ENCODE assay signal across 8 cellular contexts in genomic region chr9:132944294-132945185, GRCh38. TPM values are rescaled to one million over a fixed set of nuclear protein-coding genes. Genes with fewer than 3 reads are reported as not detected.
DNase-seq lines count a peak whose midpoint lies in the region; ATAC-seq and TF ChIP-seq lines count a peak whose summit lies in the region.

Gene TSC1 (minus strand): TSS chr9:132944616. CDS start chr9:132928872, 15,744 bp downstream.

- ATAC-seq in GM19035 (IDR thresholded peaks at IDR 0.05; ENCODE audit: unreplicated experiment) = peak; percentile 73
- peak; percentile 37 for ATAC-seq in HG03378 (IDR thresholded peaks at IDR 0.05; ENCODE audit: unreplicated experiment)

- DNase-seq in ACHN (peak; percentile 90), NCI-H510A (lab: John Stamatoyannopoulos, UW) (peak; percentile 93), cerebellum (ENCODE audit: low spot score) (peak; percentile 95), kidney epithelial cell (ENCODE audit: low read depth) (peak; percentile 54)
- DNase-seq in activated CD4-positive, alpha-beta T cell treated with anti-CD3 and anti-CD28 coated beads for 24 hours (ENCODE audit: low read depth in 2 of 2) = peak; percentile 95 to 97
- DNase-seq in stimulated activated CD4-positive, alpha-beta T cell treated with anti-CD3 and anti-CD28 coated beads, Interleukin-15, amount 100 ng/mL, for 24 hours = peak; percentile 97

- no peaks in the 10 kb centered on the region for H3K36me3 ChIP-seq in kidney epithelial cell (ENCODE audit: control insufficient read depth, insufficient read depth, low read length)

- TF ChIP-seq CTCF in kidney epithelial cell (IDR thresholded peaks at IDR 0.05; ENCODE audit: insufficient read depth, low read length, poor library complexity, severe bottlenecking) = no peak

- in situ Hi-C loops in ACHN (cut with HindIII; ENCODE audit: low pct_ligation_motif_present, low pct_unique_long_range_greater_than_20kb, low sequenced_read_pairs) = no loop called here

- H3K27me3 ChIP-seq in kidney epithelial cell (ENCODE audit: control insufficient read depth, insufficient read depth, low read length) = no peaks in the 10 kb centered on the region

- peak within 1 kb of the TSS; percentile 87 for H3K4me3 ChIP-seq in kidney epithelial cell (ENCODE audit: low read depth, low read length)

RNA-seq across cellular contexts. Expression of gene TSC1, which starts in this region (rescaled TPM):
- total RNA-seq in cerebellum (82.4 TPM), kidney epithelial cell (31.3 and 31.7 TPM in 2 replicates)

Comparison
In these comparisons a context has a peak if more than half of its experiments do, and no peak if none do; other contexts are left out.
1. Peak in every context shown above with its lines: DNase-seq, ATAC-seq and H3K4me3 ChIP-seq.